ENCODE assay signal across 2 cellular contexts in the genomic region with DNA sequence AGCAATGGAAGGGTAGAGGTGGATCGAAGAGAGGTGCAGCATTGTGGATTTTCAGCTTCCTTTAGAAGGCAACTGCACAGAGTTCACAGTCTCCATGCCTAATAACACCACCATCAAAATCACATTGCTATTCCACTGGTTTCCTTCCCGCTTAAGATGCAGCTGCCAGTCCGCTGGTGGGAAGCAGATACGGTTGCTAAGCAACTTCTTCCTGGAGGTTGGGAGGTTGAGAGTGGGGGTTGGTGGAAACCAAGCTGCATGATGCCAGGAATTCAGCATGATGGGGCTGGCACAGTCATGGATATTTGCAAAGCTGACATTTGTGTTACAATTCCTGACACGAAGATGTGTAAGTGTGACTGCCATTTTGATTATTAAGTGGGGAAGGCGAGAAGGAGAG.
TF ChIP-seq lines count a peak whose summit lies in the region.

No MANE protein-coding gene starts in this region.

TF ChIP-seq in GM23338, 12 proteins besides CTCF, POLR2A, EP300 and RAD21 (continued from another document):
- TF ChIP-seq, protein P1, sequence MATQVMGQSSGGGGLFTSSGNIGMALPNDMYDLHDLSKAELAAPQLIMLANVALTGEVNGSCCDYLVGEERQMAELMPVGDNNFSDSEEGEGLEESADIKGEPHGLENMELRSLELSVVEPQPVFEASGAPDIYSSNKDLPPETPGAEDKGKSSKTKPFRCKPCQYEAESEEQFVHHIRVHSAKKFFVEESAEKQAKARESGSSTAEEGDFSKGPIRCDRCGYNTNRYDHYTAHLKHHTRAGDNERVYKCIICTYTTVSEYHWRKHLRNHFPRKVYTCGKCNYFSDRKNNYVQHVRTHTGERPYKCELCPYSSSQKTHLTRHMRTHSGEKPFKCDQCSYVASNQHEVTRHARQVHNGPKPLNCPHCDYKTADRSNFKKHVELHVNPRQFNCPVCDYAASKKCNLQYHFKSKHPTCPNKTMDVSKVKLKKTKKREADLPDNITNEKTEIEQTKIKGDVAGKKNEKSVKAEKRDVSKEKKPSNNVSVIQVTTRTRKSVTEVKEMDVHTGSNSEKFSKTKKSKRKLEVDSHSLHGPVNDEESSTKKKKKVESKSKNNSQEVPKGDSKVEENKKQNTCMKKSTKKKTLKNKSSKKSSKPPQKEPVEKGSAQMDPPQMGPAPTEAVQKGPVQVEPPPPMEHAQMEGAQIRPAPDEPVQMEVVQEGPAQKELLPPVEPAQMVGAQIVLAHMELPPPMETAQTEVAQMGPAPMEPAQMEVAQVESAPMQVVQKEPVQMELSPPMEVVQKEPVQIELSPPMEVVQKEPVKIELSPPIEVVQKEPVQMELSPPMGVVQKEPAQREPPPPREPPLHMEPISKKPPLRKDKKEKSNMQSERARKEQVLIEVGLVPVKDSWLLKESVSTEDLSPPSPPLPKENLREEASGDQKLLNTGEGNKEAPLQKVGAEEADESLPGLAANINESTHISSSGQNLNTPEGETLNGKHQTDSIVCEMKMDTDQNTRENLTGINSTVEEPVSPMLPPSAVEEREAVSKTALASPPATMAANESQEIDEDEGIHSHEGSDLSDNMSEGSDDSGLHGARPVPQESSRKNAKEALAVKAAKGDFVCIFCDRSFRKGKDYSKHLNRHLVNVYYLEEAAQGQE (IDR thresholded peaks at IDR 0.05; ENCODE audit: unreplicated experiment): no peak
- TF ChIP-seq NANOG (IDR thresholded peaks at IDR 0.05; ENCODE audit: borderline replicate concordance) (no peak), JUNB (IDR thresholded peaks at IDR 0.05; ENCODE audit: unreplicated experiment) (no peak), CREB1 (CRISPR knock-in tag; IDR thresholded peaks at IDR 0.05; ENCODE audit: low read depth) (no peak), EZH2 (IDR thresholded peaks at IDR 0.05; ENCODE audit: low read depth, unreplicated experiment) (no peak), ZNF462 (CRISPR knock-in tag; IDR thresholded peaks at IDR 0.05) (no peak), POLR2AphosphoS5 (IDR thresholded peaks at IDR 0.05; ENCODE audit: low read depth) (no peak), STAT1 (IDR thresholded peaks at IDR 0.05; ENCODE audit: unreplicated experiment) (no peak), ETS1 (IDR thresholded peaks at IDR 0.05) (no peak)
TF ChIP-seq in GM23338: peak in this region for 0.

TF ChIP-seq in K562, 482 proteins besides CTCF, POLR2A, EP300 and RAD21 (continued from another document):
- no peak for TF ChIP-seq TCFL5 (CRISPR knock-in tag; conservative IDR thresholded peaks at IDR 0.05)
